12 cellular contexts compared by ENCODE assay signal in genomic region chr11:128492903-128493569, GRCh38.
DNase-seq lines count a peak whose midpoint lies in the region; ATAC-seq, FAIRE-seq and TF ChIP-seq lines count a peak whose summit lies in the region.
"Had no signal": no experiment of that assay in that cellular context is flagged by ENCODE, and none has a peak within 500 bp of the region (broad histone marks: within the 10 kb centered on the region; RNA-seq: fewer than 3 reads in every experiment).

No MANE protein-coding gene starts in this region.

- POLR2A ChIA-PET in Panc1 (lab: Charles Lee), result no interaction called here

- H3K36me3 ChIP-seq in Panc1 (ENCODE audit: control insufficient read depth, insufficient read depth, low read length), result peaks cover 7% of the 10 kb centered on the region
- H3K36me3 ChIP-seq in effector memory CD4-positive, alpha-beta T cell (ENCODE audit: control insufficient read depth, insufficient read depth, low read length), result peaks cover 38% of the 10 kb centered on the region
- H3K36me3 ChIP-seq in skeletal muscle satellite cell (ENCODE audit: insufficient read depth, low read length), result peaks cover 54% of the 10 kb centered on the region
- H3K36me3 ChIP-seq: cardiac muscle cell had no signal

- H3K4me2 ChIP-seq in skeletal muscle satellite cell (ENCODE audit: low read length), result peak overlapping the region; percentile 21

- TF ChIP-seq CTCF in Panc1 (IDR thresholded peaks at IDR 0.05), result no peak

- peaks cover 72% of the 10 kb centered on the region for H3K4me1 ChIP-seq in Panc1 (ENCODE audit: control insufficient read depth, insufficient read depth, low read length)
- peaks cover 91% of the 10 kb centered on the region for H3K4me1 ChIP-seq in effector memory CD4-positive, alpha-beta T cell (ENCODE audit: control insufficient read depth, insufficient read depth, low read length, poor library complexity, severe bottlenecking)
- H3K4me1 ChIP-seq in skeletal muscle satellite cell (ENCODE audit: control insufficient read depth, insufficient read depth, low read length), result peaks cover 87% of the 10 kb centered on the region

- peak overlapping the region; percentile 96 for H3K27ac ChIP-seq in Panc1 (ENCODE audit: low read length)
- H3K27ac ChIP-seq in effector memory CD4-positive, alpha-beta T cell (ENCODE audit: insufficient read depth, low read length, poor library complexity, severe bottlenecking), result peak overlapping the region; percentile 93
- H3K27ac ChIP-seq: cardiac muscle cell, VCaP had no signal

- CTCF ChIA-PET in Panc1 (lab: Charles Lee), result no interaction called here

- H3K9ac ChIP-seq in skeletal muscle satellite cell (ENCODE audit: low read depth, low read length), result peak overlapping the region; percentile 33

- FAIRE-seq in GM19239 (lab: Jason Lieb, UNC), result peak; percentile 86
- FAIRE-seq: urothelium cell line had no signal

- ATAC-seq in Panc1 (no peak), HG03469 (IDR thresholded peaks at IDR 0.05; ENCODE audit: unreplicated experiment) (no peak)

- H3K9me3 ChIP-seq in Panc1 (ENCODE audit: control insufficient read depth, insufficient read depth, low read depth, low read length) (no peaks in the 10 kb centered on the region), skeletal muscle satellite cell (replicated peaks; ENCODE audit: low read length) (no peaks in the 10 kb centered on the region)
- H3K9me3 ChIP-seq in effector memory CD4-positive, alpha-beta T cell (ENCODE audit: control insufficient read depth, low read length), result no peaks in the 10 kb centered on the region

- intact Hi-C loops in Panc1 (cut with micrococcal nuclease; ENCODE audit: unreplicated experiment), result no loop called here

- in situ Hi-C loops in Panc1 (cut with HindIII; ENCODE audit: low pct_unique_long_range_greater_than_20kb, low sequenced_read_pairs), result no loop called here

- H3K27me3 ChIP-seq in Panc1 (ENCODE audit: control insufficient read depth, insufficient read depth, low read length), result no peaks in the 10 kb centered on the region
- H3K27me3 ChIP-seq in effector memory CD4-positive, alpha-beta T cell (replicated peaks; ENCODE audit: control insufficient read depth, insufficient read depth, low read length, poor library complexity, severe bottlenecking), result no peaks in the 10 kb centered on the region
- no peaks in the 10 kb centered on the region for H3K27me3 ChIP-seq in skeletal muscle satellite cell (ENCODE audit: control insufficient read depth, insufficient read depth, low read length)
- H3K27me3 ChIP-seq: cardiac muscle cell had no signal

- DNase-seq in GM19239 (ENCODE audit: insufficient read length, low spot score), result no peak
- no peak for DNase-seq in Panc1 (ENCODE audit: low read depth, low spot score)
- DNase-seq in effector memory CD4-positive, alpha-beta T cell, result peak in 1 of 3 donors; percentile 48
- no peak for DNase-seq in NCI-H2029 treated with DMSO at 0.1 percent for 48 hours (lab: John Stamatoyannopoulos, UW)
- DNase-seq in NCI-H2029 (lab: John Stamatoyannopoulos, UW), result no peak
- no peak for DNase-seq in EL
- DNase-seq: NCI-H2081 treated with DMSO at 0.1 percent for 48 hours had no signal

- H3K4me3 ChIP-seq in Panc1 (ENCODE audit: low read depth in 2 of 2, low read length in 2 of 2), result no peak overlapping the region
- peak overlapping the region; percentile 8 for H3K4me3 ChIP-seq in effector memory CD4-positive, alpha-beta T cell (ENCODE audit: insufficient read depth, low read depth, low read length, poor library complexity, severe bottlenecking)
- H3K4me3 ChIP-seq in skeletal muscle satellite cell (ENCODE audit: low read length), result no peak overlapping the region
- H3K4me3 ChIP-seq: cardiac muscle cell had no signal

- no TSS peak for BruUV-seq in Panc1 (replicated peaks; lab: Mats Ljungman, UMichigan)
